In the genomic region with DNA sequence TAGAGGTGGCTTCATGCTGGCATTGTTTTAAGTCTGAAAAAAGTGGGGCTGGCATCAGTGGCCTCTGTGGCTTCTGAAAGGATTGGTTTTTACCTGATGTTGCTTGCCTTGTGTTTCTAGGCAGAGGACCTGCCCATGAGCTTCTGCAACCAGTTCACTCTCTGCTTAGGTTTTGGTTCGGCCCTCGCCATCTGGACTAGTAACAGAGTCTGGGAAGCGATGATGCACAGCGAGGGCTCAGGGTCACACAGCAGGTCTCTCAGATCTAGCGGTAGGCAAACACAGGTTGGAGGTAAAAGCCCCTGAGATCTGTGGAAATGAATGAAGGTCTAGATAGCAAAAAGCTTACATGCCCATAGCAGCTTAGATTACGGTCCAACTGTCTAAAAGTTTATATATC, we compare ENCODE assay signal across 16 cellular contexts. TPM values are rescaled to one million over a fixed set of nuclear protein-coding genes. Genes with fewer than 3 reads are reported as not detected.
DNase-seq lines count a peak whose midpoint lies in the region; ATAC-seq, FAIRE-seq and TF ChIP-seq lines count a peak whose summit lies in the region.
"Had no signal": no experiment of that assay in that cellular context is flagged by ENCODE, and none has a peak within 500 bp of the region (broad histone marks: within the 10 kb centered on the region; RNA-seq: fewer than 3 reads in every experiment).

No MANE protein-coding gene starts in this region.

- no peak for DNase-seq in HepG2 (ENCODE audit: low spot score)
- no peak for DNase-seq in right lobe of liver
- peak; percentile 16 for DNase-seq in NAMALWA (ENCODE audit: low spot score)
- no peak for DNase-seq in H1 (ENCODE audit: low read depth in 1 of 2, low spot score in 2 of 2)
- DNase-seq in testis: peak; percentile 22
- no peak for DNase-seq in stimulated activated CD4-positive, alpha-beta T cell treated with anti-CD3 and anti-CD28 coated beads, Interleukin-4, amount 100 ng/mL, for 24 hours
- DNase-seq in cardiac septum (ENCODE audit: low spot score): no peak
- DNase-seq in NCI-H510A treated with DMSO at 0.1 percent for 48 hours (lab: John Stamatoyannopoulos, UW): no peak
- DNase-seq: AML-193; CD8-positive, alpha-beta memory T cell; DMS79; GOT3; KG1 had no signal

- no peak for TF ChIP-seq RAD21 in HepG2 (CRISPR knock-in tag; IDR thresholded peaks at IDR 0.05)
- no peak for TF ChIP-seq RAD21 in H1 (IDR thresholded peaks at IDR 0.05 in 1 of 2, conservative IDR thresholded peaks at IDR 0.05 in 1 of 2; ENCODE audit: low read depth in 2 of 2, low read length in 2 of 2)

- H4K8ac ChIP-seq in H1 (ENCODE audit: extremely low read depth, insufficient read depth, low read length): no peak overlapping the region

- H2BK12ac ChIP-seq in H1 (ENCODE audit: low read depth, low read length): no peak overlapping the region

- no peak overlapping the region for H2AK5ac ChIP-seq in H1 (ENCODE audit: low read depth, low read length)

- H3K9ac ChIP-seq in HepG2 (ENCODE audit: insufficient read depth, low read depth, low read length) (no peak overlapping the region), H1 (replicated peaks in 1 of 4; ENCODE audit: extremely low read depth in 1 of 4, low read depth in 3 of 4, low read length in 3 of 4) (no peak overlapping the region)
- H3K9ac ChIP-seq: BLaER1 had no signal

- H2BK5ac ChIP-seq in H1 (ENCODE audit: low read depth, low read length): no peak overlapping the region

- no peak for TF ChIP-seq CTCF in HepG2 (CRISPR knock-in tag; IDR thresholded peaks at IDR 0.05)
- no peak for TF ChIP-seq CTCF in right lobe of liver (IDR thresholded peaks at IDR 0.05)
- no peak for TF ChIP-seq CTCF in H1 (IDR thresholded peaks at IDR 0.05; ENCODE audit: control extremely low read depth in 1 of 3, insufficient read depth in 1 of 3, low read depth in 1 of 3, low read length in 3 of 3)
- TF ChIP-seq CTCF in testis (IDR thresholded peaks at IDR 0.05): no peak

- H4K91ac ChIP-seq in H1 (replicated peaks; ENCODE audit: insufficient read length, low read length): no peak overlapping the region

- no peak overlapping the region for H3K14ac ChIP-seq in H1 (ENCODE audit: insufficient read length)

- H3K27me3 ChIP-seq in HepG2 (ENCODE audit: control insufficient read depth in 1 of 2, insufficient read depth in 2 of 2, low read length in 2 of 2) (no peaks in the 10 kb centered on the region), right lobe of liver (no peaks in the 10 kb centered on the region), H1 (replicated peaks in 1 of 4; ENCODE audit: control insufficient read depth in 3 of 4, extremely low read depth in 1 of 4, insufficient read depth in 3 of 4, low read length in 3 of 4) (no peaks in the 10 kb centered on the region), testis (no peaks in the 10 kb centered on the region)
- H3K27me3 ChIP-seq: BLaER1 had no signal

- no peaks in the 10 kb centered on the region for H3K79me1 ChIP-seq in H1 (ENCODE audit: low read depth, low read length)

- H3K27ac ChIP-seq in HepG2 (ENCODE audit: extremely low read length, insufficient read depth, low read length): no peak overlapping the region
- no peak overlapping the region for H3K27ac ChIP-seq in right lobe of liver
- no peak overlapping the region for H3K27ac ChIP-seq in H1 (ENCODE audit: low read depth, low read length)
- no peak overlapping the region for H3K27ac ChIP-seq in testis
- H3K27ac ChIP-seq: BLaER1 had no signal

- H3K18ac ChIP-seq in H1 (ENCODE audit: extremely low read depth, low read length): no peak overlapping the region

- no peak overlapping the region for H3K23ac ChIP-seq in H1 (ENCODE audit: insufficient read length)

- POLR2A ChIA-PET in HepG2 (lab: Yijun Ruan, JAX): no interaction called here
- POLR2A ChIA-PET in H1 (lab: Charles Lee; ENCODE audit: partially characterized antibody): no interaction called here

- no peak overlapping the region for H3K4me3 ChIP-seq in HepG2 (replicated peaks in 1 of 3; ENCODE audit: insufficient read depth in 1 of 3, low read depth in 2 of 3, low read length in 3 of 3)
- H3K4me3 ChIP-seq in right lobe of liver: no peak overlapping the region
- no peak overlapping the region for H3K4me3 ChIP-seq in H1 (ENCODE audit: extremely low read depth in 1 of 4, insufficient read depth in 2 of 4, low read depth in 3 of 4, low read length in 4 of 4)
- no peak overlapping the region for H3K4me3 ChIP-seq in testis
- H3K4me3 ChIP-seq: BLaER1, HAP-1 had no signal

- H3K9me3 ChIP-seq in HepG2 (ENCODE audit: low read length) (no peaks in the 10 kb centered on the region), right lobe of liver (no peaks in the 10 kb centered on the region), H1 (ENCODE audit: insufficient read depth in 2 of 2, low read depth in 1 of 2, low read length in 1 of 2) (no peaks in the 10 kb centered on the region), testis (no peaks in the 10 kb centered on the region)
- H3K9me3 ChIP-seq: BLaER1, HAP-1 had no signal

- intact Hi-C loops in HepG2 (cut with micrococcal nuclease; ENCODE audit: unreplicated experiment): no loop called here
- intact Hi-C loops in right lobe of liver (cut with DNase I): no loop called here
- intact Hi-C loops in testis (cut with DNase I; ENCODE audit: low total_unique reads): no loop called here
- intact Hi-C loops in cardiac septum (cut with DNase I): no loop called here

- TF ChIP-seq POLR2A in HepG2 (IDR thresholded peaks at IDR 0.05; ENCODE audit: insufficient read depth in 1 of 2, low read depth in 2 of 2, low read length in 2 of 2): no peak
- no peak for TF ChIP-seq POLR2A in right lobe of liver (IDR thresholded peaks at IDR 0.05)
- TF ChIP-seq POLR2A in H1 (IDR thresholded peaks at IDR 0.05; ENCODE audit: control extremely low read depth in 1 of 2, low read depth in 2 of 2, low read length in 2 of 2): no peak
- no peak for TF ChIP-seq POLR2A in testis (IDR thresholded peaks at IDR 0.05)

- CTCF ChIA-PET in HepG2 (lab: Yijun Ruan, JAX; ENCODE audit: low intra/inter-chr PET ratio, low total read pairs): no interaction called here
- CTCF ChIA-PET in H1 (lab: Charles Lee; ENCODE audit: partially characterized antibody): interaction anchor here (0.8 kb wide), 1 partner anchor 56 kb away, joined by 3 read pairs; no protein-coding TSS in a partner anchor

- no TSS peak for BruUV-seq in HepG2 (replicated peaks; lab: Mats Ljungman, UMichigan)

- no peaks in the 10 kb centered on the region; the same call in 1 of the 2 replicates for H3K23me2 ChIP-seq in H1 (ENCODE audit: low read depth, low read length)

- H2AFZ ChIP-seq in HepG2 (ENCODE audit: low read length): no peak overlapping the region
- peak overlapping the region; percentile 30; the same call in 1 of the 2 replicates for H2AFZ ChIP-seq in H1 (ENCODE audit: low read length)

- ATAC-seq in HepG2: peak; percentile 46
- ATAC-seq in right lobe of liver: no peak

- in situ Hi-C loops in HepG2 (cut with HindIII; ENCODE audit: extremely low pct_ligation_motif_present, low pct_unique_long_range_greater_than_20kb): no loop called here

- H4K20me1 ChIP-seq in HepG2 (ENCODE audit: insufficient read depth, low read length) (no peaks in the 10 kb centered on the region), H1 (replicated peaks in 1 of 2; ENCODE audit: control insufficient read depth in 1 of 2, insufficient read depth in 2 of 2, low read length in 2 of 2) (no peaks in the 10 kb centered on the region)
- H4K20me1 ChIP-seq: BLaER1 had no signal

- H3K36me3 ChIP-seq in HepG2 (replicated peaks in 1 of 2; ENCODE audit: control insufficient read depth in 1 of 2, insufficient read depth in 2 of 2, low read length in 2 of 2) (no peaks in the 10 kb centered on the region), right lobe of liver (no peaks in the 10 kb centered on the region), H1 (ENCODE audit: control insufficient read depth in 2 of 4, insufficient read depth in 4 of 4, low read length in 3 of 4) (no peaks in the 10 kb centered on the region), testis (ENCODE audit: low read depth, missing control alignments) (no peaks in the 10 kb centered on the region)
- H3K36me3 ChIP-seq: BLaER1, HAP-1 had no signal

- WGBS in HepG2 (ENCODE audit: low lambda C conversion rate): 61% methylated on average over 6 of the region's 6 CpGs
- WGBS in right lobe of liver (ENCODE audit: insufficient coverage, low coverage, low lambda C conversion rate, missing lambda C conversion rate): 100% methylated on average over 1 of the region's 6 CpGs
- 85% methylated on average over 6 of the region's 6 CpGs; no CpG with 5 or more reads in 1 of the 2 experiments for WGBS in H1 (ENCODE audit: extremely low coverage in 1 of 2, insufficient coverage in 1 of 2, insufficient read length in 1 of 2, insufficient replicate concordance in 2 of 2, low coverage in 1 of 2, low lambda C conversion rate in 2 of 2, missing lambda C conversion rate in 1 of 2), 2 experiments
- WGBS in testis, 2 donors: 70 to 90% methylated on average over 6 of the region's 6 CpGs

- no peak overlapping the region for H3K56ac ChIP-seq in H1 (replicated peaks; ENCODE audit: insufficient read length, low read depth, low read length)

- H2BK15ac ChIP-seq in H1 (ENCODE audit: low read length): no peak overlapping the region

- H3K4me1 ChIP-seq in HepG2 (ENCODE audit: insufficient read depth, low read length) (no peaks in the 10 kb centered on the region), right lobe of liver (no peaks in the 10 kb centered on the region), H1 (replicated peaks in 1 of 4; ENCODE audit: control insufficient read depth in 3 of 4, insufficient read depth in 4 of 4, low read length in 3 of 4) (no peaks in the 10 kb centered on the region), testis (no peaks in the 10 kb centered on the region)
- H3K4me1 ChIP-seq: BLaER1, HAP-1 had no signal

- no peak overlapping the region for H2BK120ac ChIP-seq in H1 (replicated peaks; ENCODE audit: low read depth, low read length)

- FAIRE-seq in HepG2 (lab: Jason Lieb, UNC): no peak
- FAIRE-seq in H1 (lab: Jason Lieb, UNC): no peak
- FAIRE-seq: GM12891 had no signal

- no peak overlapping the region for H3K4me2 ChIP-seq in HepG2 (ENCODE audit: low read depth, low read length)
- no peak overlapping the region for H3K4me2 ChIP-seq in H1 (ENCODE audit: insufficient read depth in 1 of 2, low read depth in 2 of 2, low read length in 2 of 2)
- H3K4me2 ChIP-seq: BLaER1 had no signal

- H2BK20ac ChIP-seq in H1 (ENCODE audit: low read length): no peak overlapping the region

- no peak overlapping the region for H3K4ac ChIP-seq in H1 (replicated peaks; ENCODE audit: insufficient read length, low read depth, low read length)

- TF ChIP-seq EP300 in HepG2 (IDR thresholded peaks at IDR 0.05; ENCODE audit: low read depth in 2 of 2, low read length in 2 of 2): no peak
- no peak for TF ChIP-seq EP300 in HepG2 (CRISPR knock-in tag; IDR thresholded peaks at IDR 0.05; ENCODE audit: borderline replicate concordance)
- TF ChIP-seq EP300 in H1 (IDR thresholded peaks at IDR 0.05; ENCODE audit: borderline replicate concordance in 1 of 2, low read depth in 2 of 2, low read length in 2 of 2): no peak

- no peaks in the 10 kb centered on the region for H3K79me2 ChIP-seq in HepG2 (ENCODE audit: insufficient read depth, low read length)
- no peaks in the 10 kb centered on the region for H3K79me2 ChIP-seq in H1 (ENCODE audit: control insufficient read depth in 1 of 2, insufficient read depth in 2 of 2, low read length in 2 of 2)

- no peak overlapping the region for H4K5ac ChIP-seq in H1 (ENCODE audit: insufficient read length, low read depth, low read length)

RNA-seq across cellular contexts. Expression of a gene that starts 6.8 kb away (rescaled TPM):
- total RNA-seq in HepG2 (2016; rRNA removed; fragmentation: Illumina TruSeq; extraction: Trizol) (25.9 and 27.5 TPM in 2 replicates), right lobe of liver (1 to 10 TPM; 1.8 to 3.9 (median 2.2) TPM), testis (10 to 100 TPM; 14.2 to 15.3 TPM), cardiac septum (2.6 TPM)
- 42.0 and 44.0 TPM in 2 replicates for total RNA-seq in HepG2 (2016; cell fraction: cytosol; rRNA removed; fragmentation: Illumina TruSeq; extraction: Trizol; ENCODE audit: low read depth)
- 24.2 and 27.7 TPM in 2 replicates for total RNA-seq in HepG2 (2016; cell fraction: insoluble cytoplasmic fraction; rRNA removed; fragmentation: Illumina TruSeq; extraction: Trizol)
- 15.8 and 18.1 TPM in 2 replicates for total RNA-seq in HepG2 (2016; cell fraction: membrane; rRNA removed; fragmentation: Illumina TruSeq; extraction: Trizol)
- total RNA-seq in HepG2 (2016; cell fraction: nucleus; rRNA removed; fragmentation: Illumina TruSeq; extraction: Trizol): 32.1 and 40.4 TPM in 2 replicates
- polyA plus RNA-seq in HepG2 (2011; rRNA removed) (4.4 and 6.0 TPM in 2 replicates), H1 (2011; rRNA removed) (2.7 and 3.2 TPM in 2 replicates), testis (ENCODE audit: insufficient read depth, low read depth, low replicate concordance) (6.0 TPM)
- 2.9 and 3.4 TPM in 2 replicates for polyA plus RNA-seq in HepG2 (2011; cell fraction: cytosol; rRNA removed)
- polyA plus RNA-seq in HepG2 (2011; cell fraction: nucleus; rRNA removed): 4.2 and 6.8 TPM in 2 replicates
- polyA plus RNA-seq in HepG2 (2012): 3.7 and 7.6 TPM in 2 replicates
- polyA plus RNA-seq in HepG2 (2016; cell fraction: cytosol; fragmentation: Illumina TruSeq; extraction: Trizol; ENCODE audit: low read depth): 0.89 TPM in 2 replicates
- polyA plus RNA-seq in HepG2 (2016; cell fraction: insoluble cytoplasmic fraction; fragmentation: Illumina TruSeq; extraction: Trizol; ENCODE audit: low read depth): 14.5 and 15.0 TPM in 2 replicates
- 2.6 and 2.7 TPM in 2 replicates for polyA plus RNA-seq in HepG2 (2016; cell fraction: membrane; fragmentation: Illumina TruSeq; extraction: Trizol; ENCODE audit: low read depth)
- 18.1 and 20.7 TPM in 2 replicates for polyA plus RNA-seq in HepG2 (2016; cell fraction: nucleus; fragmentation: Illumina TruSeq; extraction: Trizol; ENCODE audit: insufficient read depth, low read depth)
- polyA minus RNA-seq in HepG2 (2011; rRNA and poly(A)+ RNA removed; ENCODE audit: low replicate concordance): 16.9 and 19.2 TPM in 2 replicates
- polyA minus RNA-seq in HepG2 (2011; cell fraction: cytosol; rRNA and poly(A)+ RNA removed): 10.9 and 13.3 TPM in 2 replicates
- polyA minus RNA-seq in HepG2 (2011; cell fraction: nucleus; rRNA and poly(A)+ RNA removed): 27.9 and 29.1 TPM in 2 replicates
- 12.3 and 13.3 TPM in 2 replicates for total RNA-seq in H1 (2021; fragmentation: NEBNext Ultra II Directional; extraction: Animal tissue kit (Norgen Biotek cat#: 25700))
- 4.8 TPM for polyA plus RNA-seq in H1 (2011; cell fraction: cytosol; rRNA removed)
- 5.0 TPM for polyA plus RNA-seq in H1 (2011; cell fraction: nucleus; rRNA removed)
- 3.8 to 6.5 TPM (median 4.5 TPM) in 4 replicates for polyA plus RNA-seq in H1 (2012, experiment 1 of 2)
- 0.28 TPM for polyA plus RNA-seq in H1 (2012, experiment 2 of 2)
- 4.8 TPM for polyA plus RNA-seq in H1 (2013, experiment 1 of 2)
- polyA plus RNA-seq in H1 (2013, experiment 2 of 2): 5.7 TPM
- polyA minus RNA-seq in H1 (2011; rRNA and poly(A)+ RNA removed): 7.2 and 8.2 TPM in 2 replicates
- polyA minus RNA-seq in H1 (2011; cell fraction: cytosol; rRNA and poly(A)+ RNA removed): 5.9 TPM
- polyA minus RNA-seq in H1 (2011; cell fraction: nucleus; rRNA and poly(A)+ RNA removed): 49.9 TPM

Comparison
In these comparisons a context has a peak if more than half of its experiments do, and no peak if none do; other contexts are left out.
1. DNase-seq: peak in NAMALWA (single experiment) and testis (single experiment); none in HepG2 (single experiment), right lobe of liver (0 of 3), H1 (0 of 2), stimulated activated CD4-positive, alpha-beta T cell treated with anti-CD3 and anti-CD28 coated beads, Interleukin-4, amount 100 ng/mL, for 24 hours (single experiment), cardiac septum (single experiment) and NCI-H510A treated with DMSO at 0.1 percent for 48 hours (single experiment).